1 cellular context compared by ENCODE assay signal in genomic region chr3:45043715-45044299, GRCh38.
TF ChIP-seq lines count a peak whose summit lies in the region.

No MANE protein-coding gene starts in this region.

TF ChIP-seq in H1, 55 proteins besides CTCF, POLR2A, EP300 and RAD21:
- 0 out of 2 replicates have a peak, but pooled peaks have one; percentile 45 for TF ChIP-seq JUND (IDR thresholded peaks at IDR 0.05; ENCODE audit: low read length)
- TF ChIP-seq BACH1 (IDR thresholded peaks at IDR 0.05; ENCODE audit: low read length), result no peak
TF ChIP-seq in H1: peak in this region for 1.
